18 cellular contexts compared by ENCODE assay signal in the genomic region with DNA sequence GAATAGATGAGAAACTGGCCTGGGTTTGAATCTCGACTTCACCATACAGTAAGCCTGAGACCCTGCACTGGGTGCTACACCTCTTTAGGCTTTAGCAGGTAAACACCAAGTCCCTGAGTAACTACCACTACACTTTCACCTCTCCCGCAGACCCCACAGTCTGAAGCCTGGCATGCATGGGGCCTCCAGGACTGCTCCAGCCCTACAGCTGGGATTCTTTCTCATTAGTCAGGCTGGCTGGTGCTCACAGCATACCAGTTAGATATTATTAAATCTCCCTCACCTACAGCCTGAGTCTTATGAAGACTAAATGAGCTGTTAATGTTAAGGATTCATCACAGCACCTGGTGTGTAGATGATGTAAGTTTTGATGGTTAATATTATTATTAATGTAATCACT.
DNase-seq lines count a peak whose midpoint lies in the region; ATAC-seq and TF ChIP-seq lines count a peak whose summit lies in the region.
"Had no signal": no experiment of that assay in that cellular context is flagged by ENCODE, and none has a peak within 500 bp of the region (broad histone marks: within the 10 kb centered on the region; RNA-seq: fewer than 3 reads in every experiment).

No MANE protein-coding gene starts in this region.

- H3K27ac Mint-ChIP-seq in WTC11 = no peak overlapping the region
- H3K27ac Mint-ChIP-seq: CD8-positive, alpha-beta T cell had no signal

- no peaks in the 10 kb centered on the region for H3K9me3 ChIP-seq in HCT116 (ENCODE audit: control insufficient read depth in 1 of 2, insufficient read depth in 1 of 2, low read depth in 1 of 2, low read length in 2 of 2)
- no peaks in the 10 kb centered on the region for H3K9me3 ChIP-seq in osteoblast (ENCODE audit: low read depth, low read length)
- H3K9me3 ChIP-seq in prostate gland = no peaks in the 10 kb centered on the region
- no peaks in the 10 kb centered on the region for H3K9me3 ChIP-seq in psoas muscle
- H3K9me3 ChIP-seq: BLaER1 treated with 17β-estradiol and CSF1 and Interleukin-3, amounts not matched to agents 10 nM and 100 nM had no signal

- no peak overlapping the region for H3K4me3 Mint-ChIP-seq in WTC11
- H3K4me3 Mint-ChIP-seq: CD8-positive, alpha-beta T cell had no signal

- intact Hi-C loops in HCT116 (cut with micrococcal nuclease) = no loop called here
- intact Hi-C loops in prostate gland (cut with DNase I) = no loop called here
- intact Hi-C loops in psoas muscle (cut with DNase I) = no loop called here

- ATAC-seq in HCT116 (no peak), WTC11 (peak; percentile 42), HG03432 (IDR thresholded peaks at IDR 0.05; ENCODE audit: unreplicated experiment) (no peak), psoas muscle (no peak)
- ATAC-seq: CD8-positive, alpha-beta T cell had no signal

- H2AFZ ChIP-seq in HCT116 (ENCODE audit: low read depth, low read length, poor library complexity, severe bottlenecking) = peak overlapping the region; percentile 42
- H2AFZ ChIP-seq in osteoblast (ENCODE audit: low read length) = peak overlapping the region; percentile 21

- H3K27me3 ChIP-seq in HCT116 (ENCODE audit: insufficient read depth, low read length) = no peaks in the 10 kb centered on the region
- H3K27me3 ChIP-seq in osteoblast (ENCODE audit: insufficient read depth, low read length) = no peaks in the 10 kb centered on the region
- no peaks in the 10 kb centered on the region for H3K27me3 ChIP-seq in prostate gland (replicated peaks; ENCODE audit: insufficient read depth)
- H3K27me3 ChIP-seq in psoas muscle (ENCODE audit: insufficient read depth in 3 of 3, low read length in 2 of 3) = no peaks in the 10 kb centered on the region
- H3K27me3 ChIP-seq: BLaER1 treated with 17β-estradiol and CSF1 and Interleukin-3, amounts not matched to agents 10 nM and 100 nM had no signal

- H3K27ac ChIP-seq in HCT116 (ENCODE audit: low read depth, low read length) = no peak overlapping the region
- no peak overlapping the region for H3K27ac ChIP-seq in osteoblast (ENCODE audit: low read depth, low read length)
- no peak overlapping the region for H3K27ac ChIP-seq in prostate gland
- H3K27ac ChIP-seq in psoas muscle = no peak overlapping the region
- H3K27ac ChIP-seq: BLaER1 treated with 17β-estradiol and CSF1 and Interleukin-3, amounts not matched to agents 10 nM and 100 nM had no signal

- H3K4me2 ChIP-seq in HCT116 (ENCODE audit: low read length) (no peak overlapping the region), osteoblast (ENCODE audit: insufficient read depth, low read length) (no peak overlapping the region)
- H3K4me2 ChIP-seq: BLaER1 treated with 17β-estradiol and CSF1 and Interleukin-3, amounts not matched to agents 10 nM and 100 nM had no signal

- H3K4me3 ChIP-seq in HCT116 (replicated peaks in 1 of 2; ENCODE audit: low read depth in 1 of 2, low read length in 2 of 2) (no peak overlapping the region), osteoblast (ENCODE audit: insufficient read depth, low read length) (no peak overlapping the region), prostate gland (no peak overlapping the region), psoas muscle (no peak overlapping the region)
- H3K4me3 ChIP-seq: BLaER1 treated with 17β-estradiol and CSF1 and Interleukin-3, amounts not matched to agents 10 nM and 100 nM had no signal

- no peaks in the 10 kb centered on the region for H3K27me3 Mint-ChIP-seq in WTC11 (ENCODE audit: low read depth)

- WGBS in prostate gland = 71% methylated on average over 2 of the region's 2 CpGs
- WGBS in psoas muscle, 3 donors = 74 to 86% (median 82%) methylated on average over 2 of the region's 2 CpGs

- H3K36me3 ChIP-seq in HCT116 (ENCODE audit: control insufficient read depth in 1 of 2, insufficient read depth in 2 of 2, low read length in 2 of 2) (no peaks in the 10 kb centered on the region), osteoblast (ENCODE audit: insufficient read depth, low read length) (no peaks in the 10 kb centered on the region), prostate gland (no peaks in the 10 kb centered on the region), psoas muscle (ENCODE audit: insufficient read depth in 1 of 2, low read depth in 1 of 2) (peaks cover 0 to 33% of the 10 kb centered on the region in 2 donors)
- H3K36me3 ChIP-seq: BLaER1 treated with 17β-estradiol and CSF1 and Interleukin-3, amounts not matched to agents 10 nM and 100 nM had no signal

- no peak for TF ChIP-seq RAD21 in HCT116 (IDR thresholded peaks at IDR 0.05; ENCODE audit: low read depth)

- CTCF ChIA-PET in HCT116 (lab: Charles Lee) (no interaction called here), WTC11 (lab: Charles Lee) (no interaction called here)

- no peaks in the 10 kb centered on the region for H4K20me1 ChIP-seq in HCT116 (ENCODE audit: insufficient read depth)
- no peaks in the 10 kb centered on the region for H4K20me1 ChIP-seq in osteoblast (ENCODE audit: insufficient read depth, low read length)
- H4K20me1 ChIP-seq: BLaER1 treated with 17β-estradiol and CSF1 and Interleukin-3, amounts not matched to agents 10 nM and 100 nM had no signal

- peaks cover 3% of the 10 kb centered on the region; the same call in 1 of the 2 replicates for H3K36me3 Mint-ChIP-seq in WTC11
- H3K36me3 Mint-ChIP-seq: CD8-positive, alpha-beta T cell had no signal

- TF ChIP-seq POLR2A in HCT116 (IDR thresholded peaks at IDR 0.05; ENCODE audit: borderline replicate concordance, extremely low read depth, insufficient read depth, insufficient read length) (no peak), prostate gland (IDR thresholded peaks at IDR 0.05) (no peak)

- no peak for TF ChIP-seq CTCF in HCT116 (IDR thresholded peaks at IDR 0.05 in 2 of 3, conservative IDR thresholded peaks at IDR 0.05 in 1 of 3; ENCODE audit: borderline replicate concordance in 1 of 3, insufficient read depth in 1 of 3, low read depth in 2 of 3, low read length in 2 of 3)
- TF ChIP-seq CTCF in WTC11 (IDR thresholded peaks at IDR 0.05) = no peak
- TF ChIP-seq CTCF in osteoblast (IDR thresholded peaks at IDR 0.05; ENCODE audit: extremely low read depth, low read depth, low read length) = no peak
- no peak for TF ChIP-seq CTCF in prostate gland (IDR thresholded peaks at IDR 0.05)
- no peak for TF ChIP-seq CTCF in psoas muscle (IDR thresholded peaks at IDR 0.05)

- H3K4me1 ChIP-seq in HCT116 (ENCODE audit: control insufficient read depth in 1 of 2, insufficient read depth in 2 of 2, low read length in 2 of 2) (peaks cover 0 to 4% of the 10 kb centered on the region in 2 experiments; a peak in 1 of 4 replicates), osteoblast (ENCODE audit: insufficient read depth, low read length) (peaks cover 4% of the 10 kb centered on the region), prostate gland (replicated peaks) (no peaks in the 10 kb centered on the region), psoas muscle (no peaks in the 10 kb centered on the region)

- DNase-seq in HCT116 (ENCODE audit: low read depth, low spot score) (no peak), WTC11 (ENCODE audit: low spot score) (no peak), iris pigment epithelial cell (ENCODE audit: low read depth) (peak; percentile 20), osteoblast (ENCODE audit: insufficient read length, low spot score, missing footprints) (no peak), prostate gland (ENCODE audit: low spot score) (no peak), NCI-H1436 treated with DMSO at 0.1 percent for 48 hours (lab: John Stamatoyannopoulos, UW) (no peak), psoas muscle (no peak)
- DNase-seq: Calu3; CD8-positive, alpha-beta T cell; EL; GOT3; MM.1S; NCI-H1092 treated with DMSO at 0.1 percent for 48 hours; NCI-H1694; NCI-H510A; NCI-H774 had no signal

- BruUV-seq in HCT116 (replicated peaks; lab: Mats Ljungman, UMichigan) = no TSS peak

- H3K9me2 ChIP-seq in HCT116 (ENCODE audit: insufficient read depth) = no peaks in the 10 kb centered on the region

- RAD21 ChIA-PET in HCT116 (lab: Charles Lee; ENCODE audit: low non-redundant PET in 1 of 2, low total read pairs in 2 of 2, uncharacterized antibody in 2 of 2, unreplicated experiment in 2 of 2) = no interaction called here

- H3K79me2 ChIP-seq in HCT116 (ENCODE audit: insufficient read depth, low read length) = no peaks in the 10 kb centered on the region
- no peaks in the 10 kb centered on the region for H3K79me2 ChIP-seq in osteoblast (ENCODE audit: insufficient read depth, low read length)

- no peak overlapping the region for H3K9ac ChIP-seq in HCT116 (ENCODE audit: low read length)
- H3K9ac ChIP-seq: BLaER1 treated with 17β-estradiol and CSF1 and Interleukin-3, amounts not matched to agents 10 nM and 100 nM had no signal

- POLR2A ChIA-PET in HCT116 (lab: Charles Lee) = no interaction called here
- POLR2A ChIA-PET in WTC11 (lab: Charles Lee) = no interaction called here

- peaks cover 3% of the 10 kb centered on the region; the same call in 1 of the 2 replicates for H3K9me3 Mint-ChIP-seq in WTC11
- H3K9me3 Mint-ChIP-seq: CD8-positive, alpha-beta T cell had no signal

- H3K4me1 Mint-ChIP-seq in WTC11 = peaks cover 42% of the 10 kb centered on the region

TF ChIP-seq in HCT116, 20 proteins besides CTCF, POLR2A, EP300 and RAD21 (continues in another document):
- TF ChIP-seq, protein P1, sequence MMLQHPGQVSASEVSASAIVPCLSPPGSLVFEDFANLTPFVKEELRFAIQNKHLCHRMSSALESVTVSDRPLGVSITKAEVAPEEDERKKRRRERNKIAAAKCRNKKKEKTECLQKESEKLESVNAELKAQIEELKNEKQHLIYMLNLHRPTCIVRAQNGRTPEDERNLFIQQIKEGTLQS (IDR thresholded peaks at IDR 0.05) = no peak
- no peak for TF ChIP-seq CEBPB (IDR thresholded peaks at IDR 0.05; ENCODE audit: low read depth)

TF ChIP-seq in WTC11, 78 proteins besides CTCF, POLR2A, EP300 and RAD21:
- TF ChIP-seq, protein P2, sequence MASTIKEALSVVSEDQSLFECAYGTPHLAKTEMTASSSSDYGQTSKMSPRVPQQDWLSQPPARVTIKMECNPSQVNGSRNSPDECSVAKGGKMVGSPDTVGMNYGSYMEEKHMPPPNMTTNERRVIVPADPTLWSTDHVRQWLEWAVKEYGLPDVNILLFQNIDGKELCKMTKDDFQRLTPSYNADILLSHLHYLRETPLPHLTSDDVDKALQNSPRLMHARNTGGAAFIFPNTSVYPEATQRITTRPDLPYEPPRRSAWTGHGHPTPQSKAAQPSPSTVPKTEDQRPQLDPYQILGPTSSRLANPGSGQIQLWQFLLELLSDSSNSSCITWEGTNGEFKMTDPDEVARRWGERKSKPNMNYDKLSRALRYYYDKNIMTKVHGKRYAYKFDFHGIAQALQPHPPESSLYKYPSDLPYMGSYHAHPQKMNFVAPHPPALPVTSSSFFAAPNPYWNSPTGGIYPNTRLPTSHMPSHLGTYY (CRISPR knock-in tag; IDR thresholded peaks at IDR 0.05) = no peak
- TF ChIP-seq TEAD1 (CRISPR knock-in tag; IDR thresholded peaks at IDR 0.05) = no peak
- TF ChIP-seq, protein P3, sequence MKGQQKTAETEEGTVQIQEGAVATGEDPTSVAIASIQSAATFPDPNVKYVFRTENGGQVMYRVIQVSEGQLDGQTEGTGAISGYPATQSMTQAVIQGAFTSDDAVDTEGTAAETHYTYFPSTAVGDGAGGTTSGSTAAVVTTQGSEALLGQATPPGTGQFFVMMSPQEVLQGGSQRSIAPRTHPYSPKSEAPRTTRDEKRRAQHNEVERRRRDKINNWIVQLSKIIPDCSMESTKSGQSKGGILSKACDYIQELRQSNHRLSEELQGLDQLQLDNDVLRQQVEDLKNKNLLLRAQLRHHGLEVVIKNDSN (CRISPR knock-in tag; IDR thresholded peaks at IDR 0.05) = no peak
- TF ChIP-seq FOXJ3 (CRISPR knock-in tag; IDR thresholded peaks at IDR 0.05; ENCODE audit: borderline replicate concordance) = no peak
